33 cellular contexts compared by ENCODE assay signal in the genomic region with DNA sequence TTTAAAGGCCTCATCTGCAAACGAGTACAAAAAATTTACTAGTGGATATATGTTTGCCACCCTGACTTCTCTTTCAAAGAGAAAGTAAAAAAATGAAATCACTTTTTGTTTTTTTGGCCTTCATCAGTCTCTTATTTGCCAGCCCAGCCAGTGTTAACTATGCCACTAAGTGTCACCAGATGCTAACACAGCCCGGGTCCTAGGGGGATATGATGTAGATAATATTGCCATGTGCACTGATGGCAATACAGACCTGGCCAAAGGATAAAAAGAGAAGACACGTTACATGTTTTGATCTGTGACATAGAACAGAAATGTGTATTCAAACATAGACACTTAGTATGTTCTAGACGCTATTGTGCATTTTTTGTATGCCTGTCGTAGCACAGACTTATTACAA. TPM values are rescaled to one million over a fixed set of nuclear protein-coding genes. Genes with fewer than 3 reads are reported as not detected.
DNase-seq lines count a peak whose midpoint lies in the region; ATAC-seq and TF ChIP-seq lines count a peak whose summit lies in the region.
"Had no signal": no experiment of that assay in that cellular context is flagged by ENCODE, and none has a peak within 500 bp of the region (broad histone marks: within the 10 kb centered on the region; RNA-seq: fewer than 3 reads in every experiment).

No MANE protein-coding gene starts in this region.

- H3K27ac Mint-ChIP-seq in CD4-positive, alpha-beta T cell, result no peak overlapping the region
- H3K27ac Mint-ChIP-seq: activated naive CD4-positive, alpha-beta T cell treated with anti-CD3 and anti-CD28 coated beads for 36 hours; immature natural killer cell; naive thymus-derived CD8-positive, alpha-beta T cell; T-helper 17 cell had no signal

- no peaks in the 10 kb centered on the region for H3K36me3 Mint-ChIP-seq in CD4-positive, alpha-beta T cell (ENCODE audit: low read depth)
- H3K36me3 Mint-ChIP-seq: CD4-positive, alpha-beta memory T cell; immature natural killer cell; naive thymus-derived CD8-positive, alpha-beta T cell had no signal

- H3K27me3 Mint-ChIP-seq in CD4-positive, alpha-beta T cell, result no peaks in the 10 kb centered on the region

- H3K4me3 Mint-ChIP-seq in CD4-positive, alpha-beta T cell, result no peak overlapping the region
- H3K4me3 Mint-ChIP-seq: activated naive CD4-positive, alpha-beta T cell treated with anti-CD3 and anti-CD28 coated beads for 36 hours; CD4-positive, alpha-beta memory T cell; immature natural killer cell; naive thymus-derived CD8-positive, alpha-beta T cell; T-helper 17 cell had no signal

- CTCF ChIA-PET in CD4-positive, alpha-beta T cell (lab: Charles Lee), result no interaction called here

- H3K27ac ChIP-seq in cingulate gyrus (ENCODE audit: low read depth, low read length), result peak overlapping the region; percentile 25
- H3K27ac ChIP-seq in CD4-positive, alpha-beta T cell (ENCODE audit: low read depth, low read length), result no peak overlapping the region
- H3K27ac ChIP-seq: brain microvascular endothelial cell, gastroesophageal sphincter, hepatocyte, tibial nerve had no signal

- DNase-seq in NCI-H524 (lab: John Stamatoyannopoulos, UW) (peak; percentile 42 to 65), NCI-H524 treated with DMSO at 0.1 percent for 48 hours (lab: John Stamatoyannopoulos, UW) (no peak), NCI-H2171 treated with DMSO at 0.1 percent for 48 hours (lab: John Stamatoyannopoulos, UW) (peak; percentile 29)
- no peak for DNase-seq in activated CD4-positive, alpha-beta T cell treated with anti-CD3 and anti-CD28 coated beads, Interleukin-2, amount 50 U/mL, for 4 hours
- DNase-seq in CD4-positive, alpha-beta T cell, result no peak
- DNase-seq: activated CD4-positive, alpha-beta T cell treated with anti-CD3 and anti-CD28 coated beads, Interleukin-2, amount 50 U/mL, for 48 hours; activated naive CD4-positive, alpha-beta T cell treated with anti-CD3 and anti-CD28 coated beads for 36 hours; AML-193; brain microvascular endothelial cell; CD4-positive, alpha-beta memory T cell; EL; immature natural killer cell; left cardiac atrium; MV-4-11; naive thymus-derived CD8-positive, alpha-beta T cell; NCI-H187 treated with DMSO at 0.1 percent for 48 hours; NCI-H226; NK-92 treated with Interleukin-12 subunit alpha and Interleukin-12 subunit beta, amount 100 ng/mL, for 24 hours; PC-3; stimulated activated CD4-positive, alpha-beta T cell treated with anti-CD3 and anti-CD28 coated beads, Interleukin-15, amount 100 ng/mL, for 24 hours; stimulated activated CD4-positive, alpha-beta T cell treated with anti-CD3 and anti-CD28 coated beads, Interleukin-4, amount 100 ng/mL, for 4 hours; T-helper 17 cell had no signal

- H3K4me3 ChIP-seq in neuron (ENCODE audit: low read length), result no peak overlapping the region
- H3K4me3 ChIP-seq: adrenal gland, gastroesophageal sphincter, hepatocyte, lung, tibial nerve had no signal

- peaks cover 35% of the 10 kb centered on the region for H3K4me1 ChIP-seq in neuron (ENCODE audit: insufficient read depth, low read length)
- H3K4me1 ChIP-seq: adrenal gland, tibial nerve had no signal

- no peaks in the 10 kb centered on the region for H3K4me1 Mint-ChIP-seq in CD4-positive, alpha-beta T cell (ENCODE audit: low read depth)
- H3K4me1 Mint-ChIP-seq: immature natural killer cell; naive thymus-derived CD8-positive, alpha-beta T cell had no signal

- no peaks in the 10 kb centered on the region for H3K27me3 ChIP-seq in neuron (ENCODE audit: insufficient read depth, low read length)
- no peaks in the 10 kb centered on the region for H3K27me3 ChIP-seq in CD4-positive, alpha-beta T cell (ENCODE audit: control insufficient read depth, insufficient read depth, low read length)
- H3K27me3 ChIP-seq: adrenal gland, brain microvascular endothelial cell, gastroesophageal sphincter, hepatocyte, tibial nerve had no signal

- H3K36me3 ChIP-seq in neuron (ENCODE audit: insufficient read depth, low read length), result no peaks in the 10 kb centered on the region
- H3K36me3 ChIP-seq: adrenal gland, brain microvascular endothelial cell, gastroesophageal sphincter, tibial nerve had no signal

- no peaks in the 10 kb centered on the region for H3K9me3 ChIP-seq in neuron (ENCODE audit: low read length)
- no peaks in the 10 kb centered on the region for H3K9me3 ChIP-seq in CD4-positive, alpha-beta T cell (ENCODE audit: control insufficient read depth, low read length)
- H3K9me3 ChIP-seq: adrenal gland, gastroesophageal sphincter, tibial nerve had no signal

- ATAC-seq in HG03520 (IDR thresholded peaks at IDR 0.05; ENCODE audit: unreplicated experiment), result no peak
- no peak for ATAC-seq in CD4-positive, alpha-beta T cell (ENCODE audit: poor library complexity)
- ATAC-seq: gastroesophageal sphincter; left cardiac atrium; naive thymus-derived CD8-positive, alpha-beta T cell; PC-3; T-helper 17 cell had no signal

- POLR2A ChIA-PET in CD4-positive, alpha-beta T cell (lab: Charles Lee), result no interaction called here

- intact Hi-C loops in CD4-positive, alpha-beta T cell (cut with DNase I, micrococcal nuclease), result no loop called here

- no peak for TF ChIP-seq CTCF in CD4-positive, alpha-beta T cell (IDR thresholded peaks at IDR 0.05)

- H2AFZ ChIP-seq in neuron (ENCODE audit: low read depth, low read length), result peak overlapping the region; percentile 65
- H2AFZ ChIP-seq: hepatocyte had no signal

- H3K9me3 Mint-ChIP-seq in CD4-positive, alpha-beta T cell, result no peaks in the 10 kb centered on the region
- H3K9me3 Mint-ChIP-seq: activated naive CD4-positive, alpha-beta T cell treated with anti-CD3 and anti-CD28 coated beads for 36 hours; naive thymus-derived CD8-positive, alpha-beta T cell had no signal

RNA-seq across cellular contexts. Expression of a gene that starts 6.5 kb away (rescaled TPM):
- total RNA-seq in CD4-positive, alpha-beta T cell, result not detected
- total RNA-seq: A673; activated naive CD4-positive, alpha-beta T cell treated with anti-CD3 and anti-CD28 coated beads for 36 hours; adrenal gland; CD4-positive, alpha-beta memory T cell; gastroesophageal sphincter; hepatocyte; left cardiac atrium; lung; mononuclear cell; naive thymus-derived CD8-positive, alpha-beta T cell; osteoblast; PC-3; T-helper 17 cell; tibial nerve had no signal

Comparison
In these comparisons a context has a peak if more than half of its experiments do, and no peak if none do; other contexts are left out.
1. DNase-seq: peak in NCI-H524 (2 of 2) and NCI-H2171 treated with DMSO at 0.1 percent for 48 hours (single experiment); none in NCI-H524 treated with DMSO at 0.1 percent for 48 hours (single experiment), activated CD4-positive, alpha-beta T cell treated with anti-CD3 and anti-CD28 coated beads, Interleukin-2, amount 50 U/mL, for 4 hours (0 of 2) and CD4-positive, alpha-beta T cell (0 of 10).